13 cellular contexts compared by ENCODE assay signal in genomic region chr2:95274291-95275150, GRCh38. TPM values are rescaled to one million over a fixed set of nuclear protein-coding genes. Genes with fewer than 3 reads are reported as not detected.
DNase-seq lines count a peak whose midpoint lies in the region; ATAC-seq, FAIRE-seq and TF ChIP-seq lines count a peak whose summit lies in the region.
"Had no signal": no experiment of that assay in that cellular context is flagged by ENCODE, and none has a peak within 500 bp of the region (broad histone marks: within the 10 kb centered on the region; RNA-seq: fewer than 3 reads in every experiment).

Gene PROM2 (plus strand): TSS chr2:95274449. CDS start chr2:95274586, 137 bp downstream.

- H3K4me3 ChIP-seq in bronchial epithelial cell (ENCODE audit: low read depth, low read length) (peak within 1 kb of the TSS; percentile 54), mesendoderm (ENCODE audit: low read length) (no peak within 1 kb of the TSS), upper lobe of right lung (peak within 1 kb of the TSS; percentile 10), tibial nerve (no peak within 1 kb of the TSS)

- no peak within 1 kb of the TSS for H3K4me2 ChIP-seq in mesendoderm (ENCODE audit: low read length)
- H3K4me2 ChIP-seq: KMS-11 had no signal

- CTCF ChIA-PET in activated CD8-positive, alpha-beta T cell treated with anti-CD3 and anti-CD28 coated beads for 36 hours (lab: Charles Lee): no interaction called here

- H3K4ac ChIP-seq in mesendoderm (ENCODE audit: low read depth, low read length): no peak within 1 kb of the TSS

- intact Hi-C loops in upper lobe of right lung (cut with DNase I): no loop called here
- intact Hi-C loops in activated CD8-positive, alpha-beta T cell treated with anti-CD3 and anti-CD28 coated beads for 36 hours (cut with micrococcal nuclease): no loop called here

- TF ChIP-seq POLR2A in tibial nerve (IDR thresholded peaks at IDR 0.05): no peak

- no peaks in the 10 kb centered on the region for H3K79me1 ChIP-seq in mesendoderm (ENCODE audit: low read length)

- H3K9me3 Mint-ChIP-seq in activated CD8-positive, alpha-beta T cell treated with anti-CD3 and anti-CD28 coated beads for 36 hours: no peaks in the 10 kb centered on the region
- H3K9me3 Mint-ChIP-seq: stimulated activated naive CD8-positive, alpha-beta T cell treated with anti-CD3 and anti-CD28 coated beads, Interleukin-15, Interleukin-2, amounts not matched to agents 100 ng/mL and 50 ng/mL, for 24 hours had no signal

- peak within 1 kb of the TSS; percentile 44 for H3K56ac ChIP-seq in mesendoderm (ENCODE audit: low read length)

- no peak within 1 kb of the TSS for H2BK15ac ChIP-seq in mesendoderm (replicated peaks; ENCODE audit: low read depth)

- ATAC-seq in upper lobe of right lung: peak; percentile 88
- ATAC-seq in activated CD8-positive, alpha-beta T cell treated with anti-CD3 and anti-CD28 coated beads for 36 hours: no peak

- in situ Hi-C loops in ACHN (cut with HindIII; ENCODE audit: low pct_ligation_motif_present, low pct_unique_long_range_greater_than_20kb, low sequenced_read_pairs): no loop called here

- no peak within 1 kb of the TSS for H3K18ac ChIP-seq in mesendoderm (ENCODE audit: low read length)

- no peak within 1 kb of the TSS for H2BK5ac ChIP-seq in mesendoderm (ENCODE audit: low read length)

- H3K36me3 ChIP-seq in bronchial epithelial cell (ENCODE audit: control insufficient read depth, insufficient read depth, low read length) (peaks cover 13% of the 10 kb centered on the region), mesendoderm (ENCODE audit: control insufficient read depth, insufficient read depth, low read length) (no peaks in the 10 kb centered on the region), upper lobe of right lung (no peaks in the 10 kb centered on the region), tibial nerve (peaks cover 0 to 8% (median 0%) of the 10 kb centered on the region in 3 donors)

- H3K36me3 Mint-ChIP-seq in activated CD8-positive, alpha-beta T cell treated with anti-CD3 and anti-CD28 coated beads for 36 hours (ENCODE audit: low read depth): no peaks in the 10 kb centered on the region
- H3K36me3 Mint-ChIP-seq: activated naive CD8-positive, alpha-beta T cell had no signal

- no peak for TF ChIP-seq CTCF in bronchial epithelial cell (IDR thresholded peaks at IDR 0.05; ENCODE audit: insufficient read depth, low read length, severe bottlenecking)
- no peak for TF ChIP-seq CTCF in upper lobe of right lung (IDR thresholded peaks at IDR 0.05)
- no peak for TF ChIP-seq CTCF in tibial nerve (IDR thresholded peaks at IDR 0.05)
- no peak for TF ChIP-seq CTCF in activated CD8-positive, alpha-beta T cell treated with anti-CD3 and anti-CD28 coated beads for 36 hours (IDR thresholded peaks at IDR 0.05)

- no peak within 1 kb of the TSS for H3K23ac ChIP-seq in mesendoderm (ENCODE audit: low read length)

- H3K27ac ChIP-seq in mesendoderm (ENCODE audit: low read depth, low read length): no peak within 1 kb of the TSS
- H3K27ac ChIP-seq in upper lobe of right lung: no peak within 1 kb of the TSS
- H3K27ac ChIP-seq in tibial nerve: no peak within 1 kb of the TSS
- H3K27ac ChIP-seq: KMS-11 had no signal

- no peaks in the 10 kb centered on the region for H3K79me2 ChIP-seq in mesendoderm (ENCODE audit: control insufficient read depth, insufficient read depth, low read length)

- H3K9me3 ChIP-seq in upper lobe of right lung (no peaks in the 10 kb centered on the region), tibial nerve (no peaks in the 10 kb centered on the region)

- peak; percentile 53 for DNase-seq in activated effector memory CD4-positive, alpha-beta T cell treated with anti-CD3 and anti-CD28 coated beads, Interleukin-2, amount 50 U/mL, for 16 hours
- DNase-seq in activated effector memory CD4-positive, alpha-beta T cell treated with Interleukin-2 at 50 U/mL for 16 hours: no peak
- DNase-seq in bronchial epithelial cell (ENCODE audit: low read depth) (peak; percentile 83), mesendoderm (peak; percentile 89), upper lobe of right lung (peak; percentile 86), tibial nerve (ENCODE audit: low spot score in 2 of 2) (no peak), ACHN (no peak)
- DNase-seq in activated CD8-positive, alpha-beta T cell treated with anti-CD3 and anti-CD28 coated beads for 36 hours: no peak
- DNase-seq: AML-193, T1000 had no signal

- no CpG with 5 or more reads among the region's 17 CpGs for WGBS in mesendoderm (ENCODE audit: extremely low coverage, insufficient coverage, low lambda C conversion rate)
- 79 to 81% methylated on average over 11 to 16 of the region's 17 CpGs for WGBS in tibial nerve, 2 donors

- H4K5ac ChIP-seq in mesendoderm (ENCODE audit: low read length): no peak within 1 kb of the TSS

- H3K27ac Mint-ChIP-seq in activated CD8-positive, alpha-beta T cell treated with anti-CD3 and anti-CD28 coated beads for 36 hours: no peak within 1 kb of the TSS
- H3K27ac Mint-ChIP-seq: activated naive CD8-positive, alpha-beta T cell; stimulated activated naive CD8-positive, alpha-beta T cell treated with anti-CD3 and anti-CD28 coated beads, Interleukin-15, Interleukin-2, amounts not matched to agents 100 ng/mL and 50 ng/mL, for 24 hours had no signal

- H2BK120ac ChIP-seq in mesendoderm (ENCODE audit: low read depth, low read length): no peak within 1 kb of the TSS

- H4K8ac ChIP-seq in mesendoderm (ENCODE audit: low read depth, low read length): no peak within 1 kb of the TSS

- no peak for FAIRE-seq in bronchial epithelial cell (lab: Jason Lieb, UNC)

- H3K27me3 ChIP-seq in bronchial epithelial cell (ENCODE audit: control insufficient read depth, insufficient read depth, low read length) (no peaks in the 10 kb centered on the region), mesendoderm (ENCODE audit: insufficient read depth, low read length, poor library complexity) (no peaks in the 10 kb centered on the region), upper lobe of right lung (no peaks in the 10 kb centered on the region), tibial nerve (no peaks in the 10 kb centered on the region)

- no peak within 1 kb of the TSS for H3K9ac ChIP-seq in mesendoderm (ENCODE audit: low read length)
- H3K9ac ChIP-seq: KMS-11 had no signal

- H2AK5ac ChIP-seq in mesendoderm (ENCODE audit: low read length): no peak within 1 kb of the TSS

- no peak for TF ChIP-seq EP300 in tibial nerve (IDR thresholded peaks at IDR 0.05)

- POLR2A ChIA-PET in activated CD8-positive, alpha-beta T cell treated with anti-CD3 and anti-CD28 coated beads for 36 hours (lab: Charles Lee): no interaction called here

- H3K4me1 Mint-ChIP-seq in activated CD8-positive, alpha-beta T cell treated with anti-CD3 and anti-CD28 coated beads for 36 hours (ENCODE audit: low read depth): no peaks in the 10 kb centered on the region

- H3K4me3 Mint-ChIP-seq in activated CD8-positive, alpha-beta T cell treated with anti-CD3 and anti-CD28 coated beads for 36 hours: no peak within 1 kb of the TSS
- H3K4me3 Mint-ChIP-seq: activated naive CD8-positive, alpha-beta T cell; stimulated activated naive CD8-positive, alpha-beta T cell treated with anti-CD3 and anti-CD28 coated beads, Interleukin-15, Interleukin-2, amounts not matched to agents 100 ng/mL and 50 ng/mL, for 24 hours had no signal

- no peaks in the 10 kb centered on the region for H3K27me3 Mint-ChIP-seq in activated CD8-positive, alpha-beta T cell treated with anti-CD3 and anti-CD28 coated beads for 36 hours
- H3K27me3 Mint-ChIP-seq: activated naive CD8-positive, alpha-beta T cell; stimulated activated naive CD8-positive, alpha-beta T cell treated with anti-CD3 and anti-CD28 coated beads, Interleukin-15, Interleukin-2, amounts not matched to agents 100 ng/mL and 50 ng/mL, for 24 hours had no signal

- peaks cover 5% of the 10 kb centered on the region for H3K4me1 ChIP-seq in mesendoderm (ENCODE audit: control insufficient read depth, low read depth, low read length)
- no peaks in the 10 kb centered on the region for H3K4me1 ChIP-seq in upper lobe of right lung
- no peaks in the 10 kb centered on the region for H3K4me1 ChIP-seq in tibial nerve

RNA-seq across cellular contexts. Expression of gene PROM2, which starts in this region (rescaled TPM):
- 10.8 and 41.6 TPM in 2 replicates for total RNA-seq in bronchial epithelial cell
- 2.9 TPM for polyA plus RNA-seq in mesendoderm (2013, experiment 1 of 2)
- polyA plus RNA-seq in mesendoderm (2013, experiment 2 of 2): 3.7 TPM
- 6.0 TPM for total RNA-seq in upper lobe of right lung
- 10 to 100 TPM in 1 of 4 donors, 1 to 10 TPM in 3; 2.2 to 12.3 (median 5.3) TPM for total RNA-seq in tibial nerve
- total RNA-seq in activated CD8-positive, alpha-beta T cell treated with anti-CD3 and anti-CD28 coated beads for 36 hours: 1 to 10 TPM in 1 of 2 experiments, under 1 TPM in 1; 0.47 to 1.2 TPM

Comparison
In these comparisons a context has a peak if more than half of its experiments do, and no peak if none do; other contexts are left out.
1. DNase-seq: peak in activated effector memory CD4-positive, alpha-beta T cell treated with anti-CD3 and anti-CD28 coated beads, Interleukin-2, amount 50 U/mL, for 16 hours (single experiment), bronchial epithelial cell (single experiment), mesendoderm (single experiment) and upper lobe of right lung (single experiment); none in activated effector memory CD4-positive, alpha-beta T cell treated with Interleukin-2 at 50 U/mL for 16 hours (single experiment), tibial nerve (0 of 2), activated CD8-positive, alpha-beta T cell treated with anti-CD3 and anti-CD28 coated beads for 36 hours (single experiment) and ACHN (single experiment).
2. H3K4me3 ChIP-seq: peak in bronchial epithelial cell (single experiment) and upper lobe of right lung (single experiment); none in mesendoderm (single experiment) and tibial nerve (0 of 4).